Comparison of ENCODE assay signal across 20 cellular contexts in genomic region chr1:231702804-231703203, GRCh38.
DNase-seq lines count a peak whose midpoint lies in the region; ATAC-seq and TF ChIP-seq lines count a peak whose summit lies in the region.
"Had no signal": no experiment of that assay in that cellular context is flagged by ENCODE, and none has a peak within 500 bp of the region (broad histone marks: within the 10 kb centered on the region; RNA-seq: fewer than 3 reads in every experiment).

No MANE protein-coding gene starts in this region.

- intact Hi-C loops in Caco-2 (cut with micrococcal nuclease; ENCODE audit: unreplicated experiment) = no loop called here

- CTCF ChIA-PET in Caco-2 (lab: Charles Lee) = no interaction called here

- POLR2A ChIA-PET in Caco-2 (lab: Charles Lee) = no interaction called here

- BruUV-seq in Caco-2 (replicated peaks; lab: Mats Ljungman, UMichigan) = no TSS peak

- H3K27me3 Mint-ChIP-seq in Caco-2 (ENCODE audit: insufficient read depth, unreplicated experiment) = no peaks in the 10 kb centered on the region
- H3K27me3 Mint-ChIP-seq in osteocyte (ENCODE audit: unreplicated experiment) = no peaks in the 10 kb centered on the region
- H3K27me3 Mint-ChIP-seq: activated CD4-positive, alpha-beta memory T cell treated with anti-CD3 and anti-CD28 coated beads for 36 hours; activated naive CD8-positive, alpha-beta T cell treated with anti-CD3 and anti-CD28 coated beads for 36 hours had no signal

- peak in 1 of 2 experiments; percentile 13 for DNase-seq in Caco-2
- DNase-seq in NCI-H226 = peak; percentile 76
- peak; percentile 61 for DNase-seq in epithelial cell of proximal tubule (ENCODE audit: low read depth)
- no peak for DNase-seq in osteocyte (ENCODE audit: extremely low spot score, unreplicated experiment)
- no peak for DNase-seq in KG1 (lab: John Stamatoyannopoulos, UW)
- DNase-seq: activated CD4-positive, alpha-beta memory T cell treated with anti-CD3 and anti-CD28 coated beads for 36 hours; activated naive CD8-positive, alpha-beta T cell treated with anti-CD3 and anti-CD28 coated beads for 36 hours; activated T-cell treated with anti-CD3 and anti-CD28 coated beads, Interleukin-2, amount 50 U/mL, for 4 hours; DND-41; erythroblast; hippocampal formation; NCI-H1694 treated with DMSO at 0.1 percent for 48 hours; NCI-H446 treated with DMSO at 0.1 percent for 48 hours; psoas muscle had no signal

- no peaks in the 10 kb centered on the region for H3K9me3 ChIP-seq in Caco-2
- H3K9me3 ChIP-seq: psoas muscle had no signal

- H3K27ac Mint-ChIP-seq in Caco-2 (ENCODE audit: unreplicated experiment) (peak overlapping the region; percentile 6), osteocyte (ENCODE audit: unreplicated experiment) (peak overlapping the region; percentile 92)
- H3K27ac Mint-ChIP-seq: activated CD4-positive, alpha-beta memory T cell treated with anti-CD3 and anti-CD28 coated beads for 36 hours; activated naive CD8-positive, alpha-beta T cell treated with anti-CD3 and anti-CD28 coated beads for 36 hours had no signal

- H3K4me1 ChIP-seq in Caco-2 = no peaks in the 10 kb centered on the region; the same call in 1 of the 2 replicates
- H3K4me1 ChIP-seq: psoas muscle had no signal

- H3K27me3 ChIP-seq in Caco-2 (replicated peaks; ENCODE audit: control insufficient read depth, insufficient read depth, low read length) = no peaks in the 10 kb centered on the region

- H3K36me3 Mint-ChIP-seq in Caco-2 (ENCODE audit: insufficient read depth, unreplicated experiment) = peaks cover 29% of the 10 kb centered on the region
- peaks cover 6% of the 10 kb centered on the region for H3K36me3 Mint-ChIP-seq in osteocyte (ENCODE audit: unreplicated experiment)

- H3K4me1 Mint-ChIP-seq in Caco-2 (ENCODE audit: low read depth, unreplicated experiment) (peaks cover 37% of the 10 kb centered on the region), osteocyte (ENCODE audit: unreplicated experiment) (peaks cover 80% of the 10 kb centered on the region)

- TF ChIP-seq CTCF in Caco-2 (IDR thresholded peaks at IDR 0.05; ENCODE audit: insufficient read depth in 1 of 2, low read depth in 1 of 2, low read length in 1 of 2, severe bottlenecking in 1 of 2, unreplicated experiment in 1 of 2) (no peak), epithelial cell of proximal tubule (conservative IDR thresholded peaks at IDR 0.05; ENCODE audit: low read depth, low read length) (no peak), osteocyte (IDR thresholded peaks at IDR 0.05) (no peak)

- H3K4me3 Mint-ChIP-seq in Caco-2 (ENCODE audit: unreplicated experiment) = no peak overlapping the region
- no peak overlapping the region for H3K4me3 Mint-ChIP-seq in osteocyte (ENCODE audit: unreplicated experiment)
- H3K4me3 Mint-ChIP-seq: activated CD4-positive, alpha-beta memory T cell treated with anti-CD3 and anti-CD28 coated beads for 36 hours; activated naive CD8-positive, alpha-beta T cell treated with anti-CD3 and anti-CD28 coated beads for 36 hours; activated T-cell treated with anti-CD3 and anti-CD28 coated beads, Interleukin-2, amount 50 U/mL, for 4 hours had no signal

- ATAC-seq in GM18870 (IDR thresholded peaks at IDR 0.05; ENCODE audit: unreplicated experiment) = no peak
- ATAC-seq in HG03159 (IDR thresholded peaks at IDR 0.05; ENCODE audit: unreplicated experiment) = no peak
- ATAC-seq in HG03520 (IDR thresholded peaks at IDR 0.05; ENCODE audit: unreplicated experiment) = no peak
- ATAC-seq: activated T-cell treated with anti-CD3 and anti-CD28 coated beads, Interleukin-2, amount 50 U/mL, for 4 hours; GM12878; left lobe of liver; psoas muscle had no signal

- H3K4me3 ChIP-seq in Caco-2 (ENCODE audit: low read depth, low read length) = no peak overlapping the region
- no peak overlapping the region for H3K4me3 ChIP-seq in epithelial cell of proximal tubule (ENCODE audit: low read depth, low read length)
- H3K4me3 ChIP-seq: GM12878, PC-9, psoas muscle had no signal

- no peaks in the 10 kb centered on the region for H3K36me3 ChIP-seq in Caco-2 (ENCODE audit: control insufficient read depth, insufficient read depth, low read length)

- H3K9me3 Mint-ChIP-seq in Caco-2 (ENCODE audit: unreplicated experiment) (no peaks in the 10 kb centered on the region), osteocyte (ENCODE audit: unreplicated experiment) (no peaks in the 10 kb centered on the region)
- H3K9me3 Mint-ChIP-seq: activated CD4-positive, alpha-beta memory T cell treated with anti-CD3 and anti-CD28 coated beads for 36 hours; activated naive CD8-positive, alpha-beta T cell treated with anti-CD3 and anti-CD28 coated beads for 36 hours had no signal

Comparison
In these comparisons a context has a peak if more than half of its experiments do, and no peak if none do; other contexts are left out.
1. DNase-seq: peak in NCI-H226 (single experiment) and epithelial cell of proximal tubule (single experiment); none in osteocyte (single experiment) and KG1 (single experiment).